5 cellular contexts compared by ENCODE assay signal in the genomic region with DNA sequence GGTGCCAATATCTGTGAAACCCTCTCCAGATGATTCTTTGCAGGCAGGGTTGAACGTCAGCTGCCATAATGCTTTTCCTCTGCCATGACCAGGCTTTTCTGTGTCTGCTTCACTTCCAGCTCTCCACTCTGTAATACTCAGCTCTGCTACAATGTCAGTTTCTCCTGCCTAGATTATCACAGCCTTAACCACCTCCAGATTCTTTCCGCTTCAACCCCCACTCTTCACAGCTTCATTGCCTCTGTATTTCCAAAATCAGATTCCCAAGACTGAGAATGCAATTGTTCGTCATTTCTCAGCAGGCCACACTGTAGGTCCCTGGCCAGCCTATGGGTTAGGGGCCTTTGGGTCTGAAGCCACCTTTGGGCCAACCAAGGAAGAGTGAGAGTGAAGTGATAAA.
"Had no signal": no experiment of that assay in that cellular context is flagged by ENCODE, and none has a peak within 500 bp of the region (broad histone marks: within the 10 kb centered on the region; RNA-seq: fewer than 3 reads in every experiment).

No MANE protein-coding gene starts in this region.

- H3K9me3 Mint-ChIP-seq: H9 had no signal

- H2AFZ ChIP-seq: GM23248 had no signal

- H3K4me3 Mint-ChIP-seq: H9 had no signal

- H3K27ac ChIP-seq: GM23248 had no signal

- H3K27ac Mint-ChIP-seq: H9 had no signal

- H3K4me3 ChIP-seq: GM23248, K562 had no signal

- DNase-seq: GM23248, HCEC 1CT, IMR-90 had no signal
